Comparison of ENCODE assay signal across 1 cellular context in genomic region chr13:33135097-33135496, GRCh38.
TF ChIP-seq lines count a peak whose summit lies in the region.

No MANE protein-coding gene starts in this region.

TF ChIP-seq in GM12878, 131 proteins besides CTCF, POLR2A, EP300 and RAD21 (continued from another document):
- no peak for TF ChIP-seq POLR2AphosphoS2 (IDR thresholded peaks at IDR 0.05; ENCODE audit: low read depth, low read length)
- no peak for TF ChIP-seq STAT1 (conservative IDR thresholded peaks at IDR 0.05)
- no peak for TF ChIP-seq MEF2A (IDR thresholded peaks at IDR 0.05; ENCODE audit: insufficient read depth, low read depth, low read length)
- peak; percentile 80 for TF ChIP-seq MTA2 (IDR thresholded peaks at IDR 0.05; ENCODE audit: low read depth)
- TF ChIP-seq SP1 (IDR thresholded peaks at IDR 0.05; ENCODE audit: low read depth, low read length), result no peak
- TF ChIP-seq IKZF2 (IDR thresholded peaks at IDR 0.05), result peak in 1 of 2 experiments; percentile 33; a peak in 1 of 4 replicates
